ENCODE assay signal across 9 cellular contexts in the genomic region with DNA sequence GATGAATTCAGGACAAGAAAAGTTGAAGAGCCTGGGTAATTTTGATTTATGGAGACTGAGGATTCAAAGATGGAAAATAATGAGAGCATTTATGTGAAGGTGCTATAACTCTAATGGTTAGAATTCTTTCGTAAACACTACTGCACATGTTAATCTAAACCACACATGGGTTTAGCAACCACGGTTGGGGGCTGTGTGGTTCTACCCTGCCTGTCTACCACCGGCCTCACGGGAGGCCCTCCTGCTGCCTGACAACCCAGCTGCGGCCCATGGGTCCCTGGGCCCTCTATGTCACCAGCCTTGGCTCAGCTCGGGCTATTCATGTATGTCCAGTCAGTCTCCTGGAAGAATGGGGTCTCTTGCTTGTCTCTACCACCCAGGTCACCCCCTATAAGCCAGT.
DNase-seq lines count a peak whose midpoint lies in the region; ATAC-seq and TF ChIP-seq lines count a peak whose summit lies in the region.
"Had no signal": no experiment of that assay in that cellular context is flagged by ENCODE, and none has a peak within 500 bp of the region (broad histone marks: within the 10 kb centered on the region; RNA-seq: fewer than 3 reads in every experiment).

No MANE protein-coding gene starts in this region.

- TF ChIP-seq CTCF in HL-60 (IDR thresholded peaks at IDR 0.05; ENCODE audit: insufficient read depth, low read length) (no peak), activated B cell treated with CpG ODN at 0.5 μM for 24 hours (IDR thresholded peaks at IDR 0.05) (no peak), lower lobe of right lung (IDR thresholded peaks at IDR 0.05) (no peak)

- peak; percentile 41 for ATAC-seq in activated B cell treated with CpG ODN at 0.5 μM for 24 hours (ENCODE audit: low read depth)
- ATAC-seq in lower lobe of right lung = no peak
- ATAC-seq in stimulated activated naive CD8-positive, alpha-beta T cell treated with anti-CD3 and anti-CD28 coated beads, Interleukin-15, amount 100 ng/mL, for 72 hours = peak; percentile 72
- ATAC-seq: esophagus mucosa had no signal

- CTCF ChIA-PET in activated B cell treated with CpG ODN at 0.5 μM for 24 hours (lab: Charles Lee) = interaction anchor here (1.9 kb wide), 1 partner anchor 24 kb away, joined by 5 read pairs; no protein-coding TSS in a partner anchor

- H3K4me1 Mint-ChIP-seq in activated B cell treated with CpG ODN at 0.5 μM for 24 hours = peaks cover 76% of the 10 kb centered on the region
- H3K4me1 Mint-ChIP-seq in stimulated activated naive CD8-positive, alpha-beta T cell treated with anti-CD3 and anti-CD28 coated beads, Interleukin-15, amount 100 ng/mL, for 72 hours = peaks cover 66% of the 10 kb centered on the region

- peaks cover 79% of the 10 kb centered on the region for H3K4me1 ChIP-seq in lower lobe of right lung

- no peaks in the 10 kb centered on the region for H3K36me3 ChIP-seq in lower lobe of right lung

- peak in 1 of 2 experiments; percentile 87 for DNase-seq in HL-60 (ENCODE audit: low read depth in 1 of 2, low spot score in 1 of 2)
- no peak for DNase-seq in activated B cell treated with CpG ODN at 0.5 μM for 24 hours
- no peak for DNase-seq in lower lobe of right lung
- peak in 1 of 2 donors; percentile 19 for DNase-seq in stimulated activated naive CD8-positive, alpha-beta T cell treated with anti-CD3 and anti-CD28 coated beads, Interleukin-15, amount 100 ng/mL, for 72 hours
- DNase-seq in NCI-H526 treated with DMSO at 0.1 percent for 48 hours (lab: John Stamatoyannopoulos, UW) = no peak
- no peak for DNase-seq in NCI-H526 (lab: John Stamatoyannopoulos, UW)
- DNase-seq in dermis blood vessel endothelial cell = no peak
- DNase-seq: NCI-H146 had no signal

- peak overlapping the region; percentile 9 for H3K4me3 Mint-ChIP-seq in activated B cell treated with CpG ODN at 0.5 μM for 24 hours
- H3K4me3 Mint-ChIP-seq in stimulated activated naive CD8-positive, alpha-beta T cell treated with anti-CD3 and anti-CD28 coated beads, Interleukin-15, amount 100 ng/mL, for 72 hours = peak overlapping the region in 1 of 2 donors; percentile 13

- no peaks in the 10 kb centered on the region for H3K9me3 Mint-ChIP-seq in activated B cell treated with CpG ODN at 0.5 μM for 24 hours
- no peaks in the 10 kb centered on the region for H3K9me3 Mint-ChIP-seq in stimulated activated naive CD8-positive, alpha-beta T cell treated with anti-CD3 and anti-CD28 coated beads, Interleukin-15, amount 100 ng/mL, for 72 hours

- peak overlapping the region; percentile 15 for H3K27ac ChIP-seq in HL-60 (replicated peaks)
- peak overlapping the region; percentile 1 for H3K27ac ChIP-seq in lower lobe of right lung

- no peak overlapping the region for H3K4me3 ChIP-seq in HL-60 (replicated peaks; ENCODE audit: insufficient read depth, low read length)
- no peak overlapping the region for H3K4me3 ChIP-seq in lower lobe of right lung

- peak overlapping the region; percentile 51 for H3K27ac Mint-ChIP-seq in activated B cell treated with CpG ODN at 0.5 μM for 24 hours
- peak overlapping the region; percentile 31 to 75 for H3K27ac Mint-ChIP-seq in stimulated activated naive CD8-positive, alpha-beta T cell treated with anti-CD3 and anti-CD28 coated beads, Interleukin-15, amount 100 ng/mL, for 72 hours

- no peaks in the 10 kb centered on the region for H3K27me3 Mint-ChIP-seq in activated B cell treated with CpG ODN at 0.5 μM for 24 hours
- no peaks in the 10 kb centered on the region for H3K27me3 Mint-ChIP-seq in stimulated activated naive CD8-positive, alpha-beta T cell treated with anti-CD3 and anti-CD28 coated beads, Interleukin-15, amount 100 ng/mL, for 72 hours

- H3K27me3 ChIP-seq in HL-60 (ENCODE audit: insufficient read depth, poor library complexity, severe bottlenecking) = no peaks in the 10 kb centered on the region
- no peaks in the 10 kb centered on the region for H3K27me3 ChIP-seq in lower lobe of right lung (ENCODE audit: low read depth)

- no peaks in the 10 kb centered on the region for H3K9me3 ChIP-seq in lower lobe of right lung

- H3K36me3 Mint-ChIP-seq in activated B cell treated with CpG ODN at 0.5 μM for 24 hours (ENCODE audit: low read depth) = peaks cover 1% of the 10 kb centered on the region

- intact Hi-C loops in activated B cell treated with CpG ODN at 0.5 μM for 24 hours (cut with micrococcal nuclease) (no loop called here), lower lobe of right lung (cut with DNase I) (no loop called here)

- POLR2A ChIA-PET in activated B cell treated with CpG ODN at 0.5 μM for 24 hours (lab: Charles Lee) = interaction anchor here (0.6 to 2.2 kb wide), 4 partner anchors 90 to 310 kb away, joined by 3 to 10 read pairs (median 4); no protein-coding TSS in a partner anchor

Comparison
In these comparisons a context has a peak if more than half of its experiments do, and no peak if none do; other contexts are left out.
1. ATAC-seq: peak in activated B cell treated with CpG ODN at 0.5 μM for 24 hours (single experiment) and stimulated activated naive CD8-positive, alpha-beta T cell treated with anti-CD3 and anti-CD28 coated beads, Interleukin-15, amount 100 ng/mL, for 72 hours (single experiment); none in lower lobe of right lung (0 of 2).